In genomic region chr1:153728305-153729066, GRCh38 we compare ENCODE assay signal across 8 cellular contexts. TPM values are rescaled to one million over a fixed set of nuclear protein-coding genes. Genes with fewer than 3 reads are reported as not detected.
DNase-seq lines count a peak whose midpoint lies in the region; ATAC-seq, FAIRE-seq and TF ChIP-seq lines count a peak whose summit lies in the region.

No MANE protein-coding gene starts in this region.

- POLR2A ChIA-PET in A549 (lab: Yijun Ruan, JAX) = interaction anchor here (0.6 to 2.1 kb wide), 17 partner anchors 8 to 262 kb away, joined by 3 to 9 read pairs (median 3); partner anchors contain the start of genes CHTOP, DENND4B, ILF2 and RPS27

- intact Hi-C loops in transverse colon (cut with DNase I; ENCODE audit: low total_unique reads) = no loop called here

- TF ChIP-seq RAD21 in A549 (conservative IDR thresholded peaks at IDR 0.05 in 1 of 2, IDR thresholded peaks at IDR 0.05 in 1 of 2) = no peak

- peak overlapping the region; percentile 96 to 99 for H3K27ac ChIP-seq in A549
- H3K27ac ChIP-seq in neutrophil = peak overlapping the region; percentile 95
- peak overlapping the region; percentile 89 to 100 (median 98) for H3K27ac ChIP-seq in transverse colon

- H3K9me3 ChIP-seq in A549 (no peaks in the 10 kb centered on the region), neutrophil (no peaks in the 10 kb centered on the region), transverse colon (no peaks in the 10 kb centered on the region)

- CTCF ChIA-PET in A549 (lab: Yijun Ruan, JAX) = interaction anchor here (0.6 to 3.5 kb wide), 3 partner anchors 20 to 52 kb away, joined by 4 to 14 read pairs (median 4); no protein-coding TSS in a partner anchor

- TF ChIP-seq EP300 in A549 (IDR thresholded peaks at IDR 0.05) = no peak
- TF ChIP-seq EP300 in transverse colon (IDR thresholded peaks at IDR 0.05; ENCODE audit: low read depth) = no peak

- H3K4me2 ChIP-seq in A549 = peak overlapping the region; percentile 78

- no peak for FAIRE-seq in A549 (lab: Jason Lieb, UNC)

- H3K36me3 ChIP-seq in neutrophil (no peaks in the 10 kb centered on the region), transverse colon (no peaks in the 10 kb centered on the region)

- H3K27me3 ChIP-seq in neutrophil (no peaks in the 10 kb centered on the region), transverse colon (no peaks in the 10 kb centered on the region)

- in situ Hi-C loops in transverse colon (cut with MboI; ENCODE audit: low pct_ligation_motif_present in 1 of 4, low pct_unique_long_range_greater_than_20kb in 1 of 4, low sequenced_read_pairs in 3 of 4) = loop anchor here in 1 of 4 donors (25.0 kb wide), 1 partner anchor 216 kb away; no protein-coding TSS in a partner anchor

- ATAC-seq in A549 (peak; percentile 14 to 54; a peak in 4 of 6 replicates), GM18517 (IDR thresholded peaks at IDR 0.05; ENCODE audit: unreplicated experiment) (peak; percentile 10)

- peaks cover 19% of the 10 kb centered on the region for H3K4me1 ChIP-seq in A549
- peaks cover 28 to 30% of the 10 kb centered on the region in 2 experiments for H3K4me1 ChIP-seq in neutrophil (ENCODE audit: control insufficient read depth in 1 of 2, insufficient read depth in 1 of 2, low read depth in 1 of 2, low read length in 1 of 2)
- peaks cover 3 to 26% (median 5%) of the 10 kb centered on the region in 4 donors for H3K4me1 ChIP-seq in transverse colon

- H3K4me3 ChIP-seq in A549 (peak overlapping the region; percentile 67), fibroblast of the aortic adventitia (ENCODE audit: low read depth, low read length) (peak overlapping the region; percentile 95), neutrophil (ENCODE audit: low read depth in 1 of 2, low read length in 1 of 2) (peak overlapping the region; percentile 90 to 98), transverse colon (peak overlapping the region; percentile 53 to 100 (median 82))

- DNase-seq in A549 (ENCODE audit: low read depth in 1 of 2, low spot score in 1 of 2) (peak; percentile 39 to 54), NCI-H774 (lab: John Stamatoyannopoulos, UW) (peak; percentile 27), fibroblast of the aortic adventitia (ENCODE audit: low read depth) (peak; percentile 52), transverse colon (peak; percentile 41), HPDE6-E6E7 (ENCODE audit: extremely low spot score) (no peak)
- peak; percentile 17 to 19 for DNase-seq in activated T-helper 1 cell treated with anti-CD3 and anti-CD28 coated beads, Interleukin-2, amount 50 U/mL, for 16 hours (ENCODE audit: low read depth in 1 of 2, low spot score in 1 of 2)

- TF ChIP-seq POLR2A in A549 (IDR thresholded peaks at IDR 0.05; ENCODE audit: low read length) (peak; percentile 21; the same call in 1 of the 2 replicates), transverse colon (IDR thresholded peaks at IDR 0.05) (no peak)

- 3% methylated on average over 15 of the region's 19 CpGs for WGBS in A549 (ENCODE audit: missing lambda C conversion rate)
- 1 to 2% methylated on average over 5 to 19 of the region's 19 CpGs for WGBS in transverse colon (ENCODE audit: low coverage in 1 of 2), 2 donors

- TF ChIP-seq CTCF in A549 (IDR thresholded peaks at IDR 0.05) (no peak), fibroblast of the aortic adventitia (IDR thresholded peaks at IDR 0.05; ENCODE audit: insufficient read depth, low read length) (no peak), neutrophil (IDR thresholded peaks at IDR 0.05) (no peak), transverse colon (IDR thresholded peaks at IDR 0.05) (no peak)

TF ChIP-seq in A549, 52 proteins besides CTCF, POLR2A, EP300 and RAD21:
- TF ChIP-seq JUN (IDR thresholded peaks at IDR 0.05) (peak in 1 of 2 experiments; percentile 4; a peak in 1 of 5 replicates), KDM5A (IDR thresholded peaks at IDR 0.05) (peak; percentile 32), HDAC2 (IDR thresholded peaks at IDR 0.05) (no peak), PHF8 (IDR thresholded peaks at IDR 0.05; ENCODE audit: borderline replicate concordance, low read depth) (0 out of 2 replicates have a peak, but pooled peaks have one; percentile 22), RARB (CRISPR knock-in tag; IDR thresholded peaks at IDR 0.05) (no peak), CBX2 (IDR thresholded peaks at IDR 0.05; ENCODE audit: borderline replicate concordance, low read depth) (no peak), REST (IDR thresholded peaks at IDR 0.05) (no peak)

RNA-seq across cellular contexts. Expression of gene INTS3, which starts 0.6 kb away (rescaled TPM):
- 34.1 and 44.0 TPM in 2 replicates for polyA plus RNA-seq in A549 (2011; rRNA removed)
- 19.6 and 22.4 TPM in 2 replicates for polyA plus RNA-seq in A549 (2012; cell fraction: cytosol; rRNA removed)
- 64.2 and 82.8 TPM in 2 replicates for polyA plus RNA-seq in A549 (2012; cell fraction: nucleus; rRNA removed)
- polyA plus RNA-seq in A549 (2017; fragmentation: RNase III; extraction: RNeasy Plus Mini Kit Qiagen cat#74134 plus additional on column Dnase treatment) = 21.5 to 25.1 TPM (median 23.5 TPM) in 3 replicates
- polyA minus RNA-seq in A549 (2011; rRNA and poly(A)+ RNA removed) = 41.3 and 50.5 TPM in 2 replicates
- total RNA-seq in fibroblast of the aortic adventitia (ENCODE audit: low replicate concordance) = 49.0 and 55.8 TPM in 2 replicates
- 10 to 100 TPM; 26.1 to 35.6 (median 28.0) TPM for total RNA-seq in transverse colon

RNA-seq across cellular contexts. Expression of gene SLC27A3, which starts 46.7 kb away (rescaled TPM):
- polyA plus RNA-seq in A549 (2011; rRNA removed) = 1.3 TPM in 2 replicates
- 1.7 TPM in 2 replicates for polyA plus RNA-seq in A549 (2012; cell fraction: cytosol; rRNA removed)
- polyA plus RNA-seq in A549 (2012; cell fraction: nucleus; rRNA removed) = 12.9 and 19.2 TPM in 2 replicates
- polyA plus RNA-seq in A549 (2017; fragmentation: RNase III; extraction: RNeasy Plus Mini Kit Qiagen cat#74134 plus additional on column Dnase treatment) = 1.8 to 2.7 TPM (median 2.1 TPM) in 3 replicates
- 0.29 and 1.2 TPM in 2 replicates for polyA minus RNA-seq in A549 (2011; rRNA and poly(A)+ RNA removed)
- total RNA-seq in fibroblast of the aortic adventitia (ENCODE audit: low replicate concordance) = 11.5 and 113 TPM in 2 replicates
- 100 to 1,000 TPM in 1 of 4 donors, 10 to 100 TPM in 3; 15.2 to 159 (median 26.2) TPM for total RNA-seq in transverse colon

RNA-seq across cellular contexts. Expression of gene NPR1, which starts 50.0 kb away (rescaled TPM):
- 0.34 and 0.39 TPM in 2 replicates for polyA plus RNA-seq in A549 (2011; rRNA removed)
- 0.41 and 0.61 TPM in 2 replicates for polyA plus RNA-seq in A549 (2012; cell fraction: cytosol; rRNA removed)
- polyA plus RNA-seq in A549 (2012; cell fraction: nucleus; rRNA removed) = 1.5 and 1.6 TPM in 2 replicates
- polyA plus RNA-seq in A549 (2017; fragmentation: RNase III; extraction: RNeasy Plus Mini Kit Qiagen cat#74134 plus additional on column Dnase treatment) = 0.96 to 1.9 TPM (median 1.7 TPM) in 3 replicates
- 0.44 and 0.74 TPM in 2 replicates for polyA minus RNA-seq in A549 (2011; rRNA and poly(A)+ RNA removed)
- total RNA-seq in fibroblast of the aortic adventitia (ENCODE audit: low replicate concordance) = 1.5 and 24.0 TPM in 2 replicates
- 10 to 100 TPM in 3 of 4 donors, 1 to 10 TPM in 1; 9.8 to 25.1 (median 13.4) TPM for total RNA-seq in transverse colon

RNA-seq across cellular contexts. Expression of gene ILF2, which starts 57.7 kb away (rescaled TPM):
- polyA plus RNA-seq in A549 (2011; rRNA removed) (285 and 339 TPM in 2 replicates), A549 (2017; fragmentation: RNase III; extraction: RNeasy Plus Mini Kit Qiagen cat#74134 plus additional on column Dnase treatment) (245 to 257 TPM (median 249 TPM) in 3 replicates)
- 249 and 261 TPM in 2 replicates for polyA plus RNA-seq in A549 (2012; cell fraction: cytosol; rRNA removed)
- 135 and 172 TPM in 2 replicates for polyA plus RNA-seq in A549 (2012; cell fraction: nucleus; rRNA removed)
- 222 and 228 TPM in 2 replicates for polyA minus RNA-seq in A549 (2011; rRNA and poly(A)+ RNA removed)
- total RNA-seq in fibroblast of the aortic adventitia (ENCODE audit: low replicate concordance) (154 and 189 TPM in 2 replicates), transverse colon (100 to 1,000 TPM in 1 of 4 donors, 10 to 100 TPM in 3; 16.5 to 102 (median 66.5) TPM)
